In the genomic region with DNA sequence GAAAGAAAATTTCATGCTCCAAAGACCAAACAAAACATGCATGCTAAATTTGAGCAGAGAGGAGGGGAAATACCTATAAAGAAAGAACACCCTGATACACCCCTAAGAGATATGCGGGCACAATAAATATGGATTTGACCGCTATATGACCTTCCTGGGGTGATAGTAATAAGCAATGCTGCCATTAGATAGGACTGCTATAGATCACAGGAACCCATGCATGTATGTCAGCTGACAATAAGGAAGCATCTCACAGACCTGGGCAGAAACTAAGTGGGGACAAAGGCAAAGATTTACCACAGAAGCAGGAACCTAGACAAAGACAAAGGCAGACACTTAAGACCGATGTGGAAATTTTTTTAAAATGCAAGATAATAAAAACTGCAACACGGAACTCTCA, we compare ENCODE assay signal across 30 cellular contexts. TPM values are rescaled to one million over a fixed set of nuclear protein-coding genes. Genes with fewer than 3 reads are reported as not detected.
DNase-seq lines count a peak whose midpoint lies in the region; ATAC-seq and TF ChIP-seq lines count a peak whose summit lies in the region.
"Had no signal": no experiment of that assay in that cellular context is flagged by ENCODE, and none has a peak within 500 bp of the region (broad histone marks: within the 10 kb centered on the region; RNA-seq: fewer than 3 reads in every experiment).

No MANE protein-coding gene starts in this region.

- DNase-seq in GM20000 (ENCODE audit: low spot score) (peak; percentile 10), NB4 (ENCODE audit: low read depth) (peak; percentile 84), SK-N-MC (ENCODE audit: low read depth, low spot score) (no peak), osteoblast (ENCODE audit: insufficient read length, low spot score, missing footprints) (no peak), pons (ENCODE audit: low spot score) (no peak), GM13977 (ENCODE audit: low spot score) (no peak)
- DNase-seq: activated CD4-positive, alpha-beta T cell treated with anti-CD3 and anti-CD28 coated beads for 4 hours; activated naive CD4-positive, alpha-beta T cell treated with anti-CD3 and anti-CD28 coated beads, Interleukin-2, amount 50 U/mL, for 16 hours; brain microvascular endothelial cell; DMS79; dorsolateral prefrontal cortex; GOT3; HFFc6; KG1; kidney glomerular epithelial cell; naive thymus-derived CD8-positive, alpha-beta T cell; NCI-H1694; NCI-H446 treated with DMSO at 0.1 percent for 48 hours; occipital lobe; Right ventricle myocardium superior; stimulated activated CD4-positive, alpha-beta T cell treated with anti-CD3 and anti-CD28 coated beads, Interleukin-4, amount 100 ng/mL, for 24 hours; tibial artery; WERI-Rb-1 had no signal

- no peak for TF ChIP-seq POLR2A in NB4 (IDR thresholded peaks at IDR 0.05; ENCODE audit: extremely low read depth, insufficient read length)

- TF ChIP-seq CTCF in GM20000 (IDR thresholded peaks at IDR 0.05; ENCODE audit: extremely low read depth, missing control alignments) = no peak
- TF ChIP-seq CTCF in NB4 (IDR thresholded peaks at IDR 0.05; ENCODE audit: low read depth, low read length) = no peak
- TF ChIP-seq CTCF in osteoblast (IDR thresholded peaks at IDR 0.05; ENCODE audit: extremely low read depth, low read depth, low read length) = no peak
- no peak for TF ChIP-seq CTCF in GM13977 (IDR thresholded peaks at IDR 0.05; ENCODE audit: extremely low read depth, insufficient read depth, missing control alignments)

- H2AFZ ChIP-seq in osteoblast (ENCODE audit: low read length) = no peak overlapping the region

- peaks cover 5% of the 10 kb centered on the region for H4K20me1 ChIP-seq in osteoblast (ENCODE audit: insufficient read depth, low read length)

- H3K27me3 ChIP-seq in osteoblast (ENCODE audit: insufficient read depth, low read length) = no peaks in the 10 kb centered on the region
- H3K27me3 ChIP-seq: brain microvascular endothelial cell, dorsolateral prefrontal cortex, esophagus muscularis mucosa, foreskin keratinocyte, tibial artery had no signal

- peaks cover 21% of the 10 kb centered on the region for H3K79me2 ChIP-seq in osteoblast (ENCODE audit: insufficient read depth, low read length)

- H3K36me3 ChIP-seq in SK-N-MC (ENCODE audit: insufficient read depth, low read length) (peaks cover 7% of the 10 kb centered on the region), osteoblast (ENCODE audit: insufficient read depth, low read length) (peaks cover 2% of the 10 kb centered on the region)
- H3K36me3 ChIP-seq: brain microvascular endothelial cell, esophagus muscularis mucosa, tibial artery had no signal

- H3K27ac ChIP-seq in SK-N-MC (peak overlapping the region; percentile 76), osteoblast (ENCODE audit: low read depth, low read length) (peak overlapping the region; percentile 86)
- H3K27ac ChIP-seq: C4-2B, dorsolateral prefrontal cortex, esophagus muscularis mucosa, foreskin keratinocyte, tibial artery, WERI-Rb-1 had no signal

- H3K4me3 ChIP-seq in NB4 (ENCODE audit: low read depth, low read length) = peak overlapping the region; percentile 0
- H3K4me3 ChIP-seq in SK-N-MC = peak overlapping the region; percentile 50
- no peak overlapping the region for H3K4me3 ChIP-seq in osteoblast (ENCODE audit: insufficient read depth, low read length)
- H3K4me3 ChIP-seq: dorsolateral prefrontal cortex, esophagus muscularis mucosa, lung, tibial artery had no signal

- no peak overlapping the region for H3K4me2 ChIP-seq in osteoblast (ENCODE audit: insufficient read depth, low read length)

- peaks cover 21% of the 10 kb centered on the region for H3K4me1 ChIP-seq in osteoblast (ENCODE audit: insufficient read depth, low read length)
- H3K4me1 ChIP-seq: foreskin keratinocyte had no signal

- H3K9me3 ChIP-seq in SK-N-MC (ENCODE audit: low read depth, low read length) (0 out of 2 replicates have a peak, but pooled peaks cover 3% of the 10 kb centered on the region), osteoblast (ENCODE audit: low read depth, low read length) (no peaks in the 10 kb centered on the region)
- H3K9me3 ChIP-seq: esophagus muscularis mucosa had no signal

- H3K9ac ChIP-seq in SK-N-MC (ENCODE audit: insufficient read length) = no peak overlapping the region

- no peak for ATAC-seq in HG03378 (IDR thresholded peaks at IDR 0.05; ENCODE audit: unreplicated experiment)
- ATAC-seq: activated T-helper 17 cell treated with anti-CD3 and anti-CD28 coated beads, Interleukin-2, amount 50 U/mL, for 72 hours; foreskin keratinocyte; naive thymus-derived CD8-positive, alpha-beta T cell; Panc1 had no signal

- in situ Hi-C loops in GM13977 (cut with MboI; ENCODE audit: low pct_unique_long_range_greater_than_20kb, low sequenced_read_pairs, unreplicated experiment) = no loop called here

RNA-seq across cellular contexts. Expression of gene ZNF721, which starts 21.3 kb away (rescaled TPM):
- 12.1 and 17.4 TPM in 2 replicates for total RNA-seq in osteoblast

RNA-seq across cellular contexts. Expression of gene PIGG, which starts 21.3 kb away (rescaled TPM):
- total RNA-seq in osteoblast = 47.4 and 50.3 TPM in 2 replicates

Comparison
In these comparisons a context has a peak if more than half of its experiments do, and no peak if none do; other contexts are left out.
1. DNase-seq: peak in GM20000 (single experiment) and NB4 (single experiment); none in SK-N-MC (single experiment), osteoblast (single experiment), pons (single experiment) and GM13977 (single experiment).